In genomic region chr2:20516646-20517341, GRCh38 we compare ENCODE assay signal across 1 cellular context.
TF ChIP-seq lines count a peak whose summit lies in the region.

No MANE protein-coding gene starts in this region.

TF ChIP-seq in IMR-90, 13 proteins besides CTCF, POLR2A, EP300 and RAD21 (continued from another document):
- TF ChIP-seq MXI1 (IDR thresholded peaks at IDR 0.05; ENCODE audit: borderline replicate concordance, low read depth, low read length) (no peak), CHD1 (IDR thresholded peaks at IDR 0.05; ENCODE audit: low read depth, low read length) (no peak), RFX5 (IDR thresholded peaks at IDR 0.05; ENCODE audit: low read depth, low read length) (no peak), ELK1 (IDR thresholded peaks at IDR 0.05; ENCODE audit: borderline replicate concordance, low read depth, low read length) (no peak), MAFK (IDR thresholded peaks at IDR 0.05; ENCODE audit: low read depth, low read length) (no peak), FOS (IDR thresholded peaks at IDR 0.05; ENCODE audit: low read depth, low read length) (no peak; the same call in 1 of the 2 replicates), CEBPB (IDR thresholded peaks at IDR 0.05; ENCODE audit: low read depth, low read length) (no peak)
